1 cellular context compared by ENCODE assay signal in the genomic region with DNA sequence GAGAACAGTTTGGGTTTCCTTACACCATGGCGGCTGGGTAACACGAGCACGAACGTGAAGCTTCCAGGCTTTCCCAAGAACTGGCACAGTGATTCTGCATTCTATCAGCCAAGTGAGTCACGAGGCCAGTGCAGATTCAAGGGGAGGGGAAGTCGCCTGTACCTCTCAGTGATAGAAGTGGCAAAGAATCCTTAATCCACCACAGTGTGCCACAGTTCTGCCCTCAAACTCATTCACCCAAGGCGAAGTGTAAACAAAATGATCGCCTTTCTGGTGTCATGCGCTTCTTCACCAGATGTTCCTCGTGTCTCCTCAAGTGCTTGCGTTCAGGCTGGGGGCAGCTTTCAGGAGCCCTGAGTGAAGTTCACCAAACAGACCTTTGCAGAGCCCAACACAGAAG.
TF ChIP-seq lines count a peak whose summit lies in the region.

No MANE protein-coding gene starts in this region.

TF ChIP-seq in IMR-90, 13 proteins besides CTCF, POLR2A, EP300 and RAD21 (continued from another document):
- TF ChIP-seq CEBPB (IDR thresholded peaks at IDR 0.05; ENCODE audit: low read depth, low read length) (no peak), FOS (IDR thresholded peaks at IDR 0.05; ENCODE audit: low read depth, low read length) (no peak), BHLHE40 (IDR thresholded peaks at IDR 0.05; ENCODE audit: low read depth, low read length) (no peak), MAFK (IDR thresholded peaks at IDR 0.05; ENCODE audit: low read depth, low read length) (no peak)
